Comparison of ENCODE assay signal across 2 cellular contexts in genomic region chr5:177003649-177004048, GRCh38.
TF ChIP-seq lines count a peak whose summit lies in the region.

No MANE protein-coding gene starts in this region.

TF ChIP-seq in HEK293, 187 proteins besides CTCF, POLR2A, EP300 and RAD21:
- TF ChIP-seq ZBTB6 (tag by site-specific recombination; IDR thresholded peaks at IDR 0.05) = 0 out of 2 replicates have a peak, but pooled peaks have one; percentile 7
- TF ChIP-seq ZNF335 (tag by site-specific recombination; conservative IDR thresholded peaks at IDR 0.05) = no peak
- TF ChIP-seq ZNF600 (tag by site-specific recombination; IDR thresholded peaks at IDR 0.05) = peak; percentile 63; the same call in 1 of the 2 replicates

TF ChIP-seq in GM12878, 131 proteins besides CTCF, POLR2A, EP300 and RAD21:
- 0 out of 2 replicates have a peak, but pooled peaks have one; percentile 7 for TF ChIP-seq MLLT1 (IDR thresholded peaks at IDR 0.05)
- no peak for TF ChIP-seq YBX1 (IDR thresholded peaks at IDR 0.05)
- TF ChIP-seq BHLHE40 (IDR thresholded peaks at IDR 0.05; ENCODE audit: borderline replicate concordance in 1 of 2, low read depth in 2 of 2, low read length in 1 of 2) = peak; percentile 20 to 41; a peak in 1 of 4 replicates
- TF ChIP-seq ZBTB4 (CRISPR knock-in tag; IDR thresholded peaks at IDR 0.05) = no peak
